ENCODE assay signal across 17 cellular contexts in the genomic region with DNA sequence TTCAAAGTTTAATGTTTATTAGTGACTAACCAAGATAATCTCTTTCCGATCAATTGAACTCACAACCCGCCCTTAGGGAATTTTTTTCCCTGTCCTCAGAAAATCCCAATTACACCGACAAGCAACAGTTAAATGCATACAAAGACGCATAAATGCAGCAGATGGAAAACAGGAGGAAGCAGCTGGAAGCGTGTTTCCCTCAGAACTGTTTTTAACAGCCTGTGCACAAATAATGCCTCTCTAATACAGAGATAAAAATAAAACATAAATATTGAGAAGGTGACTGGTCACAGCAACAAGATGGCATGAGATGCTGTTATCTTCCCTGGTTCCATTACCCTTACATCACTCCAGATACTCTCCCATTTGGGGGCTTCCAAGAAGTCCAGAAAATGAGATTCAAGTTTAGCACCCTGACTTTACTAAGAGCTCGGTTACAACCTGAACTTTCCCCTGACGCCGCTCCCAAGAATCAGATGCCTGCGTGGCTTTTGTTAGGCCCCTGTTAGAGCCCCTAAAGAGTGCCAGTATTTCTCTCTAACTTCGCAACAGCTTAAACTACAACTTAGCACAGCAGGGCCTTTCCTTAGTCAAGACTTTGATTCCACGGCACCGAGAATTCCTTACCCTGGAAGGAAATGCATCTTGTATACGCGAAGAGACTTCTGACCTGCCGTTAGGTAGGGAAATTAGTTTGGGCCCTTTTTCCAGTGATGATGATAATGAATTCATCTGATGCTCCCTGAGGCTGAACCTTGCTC.
"Had no signal": no experiment of that assay in that cellular context is flagged by ENCODE, and none has a peak within 500 bp of the region (broad histone marks: within the 10 kb centered on the region; RNA-seq: fewer than 3 reads in every experiment).

No MANE protein-coding gene starts in this region.

- H3K4me3 Mint-ChIP-seq: activated CD4-positive, alpha-beta memory T cell treated with anti-CD3 and anti-CD28 coated beads, Interleukin-2, amount 10 ng/mL, durations not matched to agents 7 days and 5 days; activated CD4-positive, alpha-beta T cell treated with anti-CD3 and anti-CD28 coated beads for 36 hours; activated naive CD8-positive, alpha-beta T cell; activated T-cell treated with anti-CD3 and anti-CD28 coated beads, Interleukin-2, amount 50 U/mL, for 4 hours; immature natural killer cell; stimulated activated effector memory CD8-positive, alpha-beta T cell treated with anti-CD3 and anti-CD28 coated beads, Interleukin-12 subunit alpha, Interleukin-12 subunit beta, amount 100 ng/mL, for 72 hours; T-helper 17 cell had no signal

- DNase-seq: activated CD4-positive, alpha-beta memory T cell treated with anti-CD3 and anti-CD28 coated beads, Interleukin-2, amount 10 ng/mL, durations not matched to agents 7 days and 5 days; activated CD4-positive, alpha-beta T cell treated with anti-CD3 and anti-CD28 coated beads for 36 hours; activated gamma-delta T cell treated with Interleukin-2 at 50 U/mL for 16 hours; activated T-cell treated with anti-CD3 and anti-CD28 coated beads, Interleukin-2, amount 50 U/mL, for 4 hours; amniotic stem cell; central memory CD4-positive, alpha-beta T cell; colonic mucosa; effector CD8-positive, alpha-beta T cell; foreskin keratinocyte; immature natural killer cell; pancreas; stimulated activated CD4-positive, alpha-beta T cell treated with anti-CD3 and anti-CD28 coated beads, Interleukin-2, amount 100 ng/mL, for 24 hours; T-helper 17 cell; WERI-Rb-1 had no signal

- ATAC-seq: activated CD4-positive, alpha-beta T cell treated with anti-CD3 and anti-CD28 coated beads for 36 hours; activated T-cell treated with anti-CD3 and anti-CD28 coated beads, Interleukin-2, amount 50 U/mL, for 4 hours; foreskin keratinocyte; pancreas; stimulated activated effector memory CD8-positive, alpha-beta T cell treated with anti-CD3 and anti-CD28 coated beads, Interleukin-12 subunit alpha, Interleukin-12 subunit beta, amount 100 ng/mL, for 72 hours; T-helper 17 cell had no signal

- H3K9me3 ChIP-seq: colonic mucosa, pancreas, thoracic aorta had no signal

- FAIRE-seq: pancreas had no signal

- H3K4me1 ChIP-seq: colonic mucosa, pancreas had no signal

- H3K4me3 ChIP-seq: colonic mucosa, pancreas, thoracic aorta had no signal

- H3K9me3 Mint-ChIP-seq: activated CD4-positive, alpha-beta memory T cell treated with anti-CD3 and anti-CD28 coated beads, Interleukin-2, amount 10 ng/mL, durations not matched to agents 7 days and 5 days; activated T-cell treated with anti-CD3 and anti-CD28 coated beads, Interleukin-2, amount 50 U/mL, for 4 hours; stimulated activated effector memory CD8-positive, alpha-beta T cell treated with anti-CD3 and anti-CD28 coated beads, Interleukin-12 subunit alpha, Interleukin-12 subunit beta, amount 100 ng/mL, for 72 hours had no signal

- H3K36me3 ChIP-seq: colonic mucosa, pancreas, thoracic aorta, WERI-Rb-1 had no signal

- H3K27me3 Mint-ChIP-seq: activated CD4-positive, alpha-beta memory T cell treated with anti-CD3 and anti-CD28 coated beads, Interleukin-2, amount 10 ng/mL, durations not matched to agents 7 days and 5 days; activated naive CD8-positive, alpha-beta T cell had no signal

- H3K27me3 ChIP-seq: colonic mucosa, foreskin keratinocyte, pancreas had no signal

- H3K4me1 Mint-ChIP-seq: activated CD4-positive, alpha-beta memory T cell treated with anti-CD3 and anti-CD28 coated beads, Interleukin-2, amount 10 ng/mL, durations not matched to agents 7 days and 5 days; activated CD4-positive, alpha-beta T cell treated with anti-CD3 and anti-CD28 coated beads for 36 hours; immature natural killer cell; stimulated activated effector memory CD8-positive, alpha-beta T cell treated with anti-CD3 and anti-CD28 coated beads, Interleukin-12 subunit alpha, Interleukin-12 subunit beta, amount 100 ng/mL, for 72 hours; T-helper 17 cell had no signal

- H3K36me3 Mint-ChIP-seq: activated naive CD8-positive, alpha-beta T cell; immature natural killer cell; stimulated activated effector memory CD8-positive, alpha-beta T cell treated with anti-CD3 and anti-CD28 coated beads, Interleukin-12 subunit alpha, Interleukin-12 subunit beta, amount 100 ng/mL, for 72 hours had no signal

- H3K27ac ChIP-seq: colonic mucosa, foreskin keratinocyte, pancreas, thoracic aorta, WERI-Rb-1 had no signal

- H3K27ac Mint-ChIP-seq: activated CD4-positive, alpha-beta memory T cell treated with anti-CD3 and anti-CD28 coated beads, Interleukin-2, amount 10 ng/mL, durations not matched to agents 7 days and 5 days; activated CD4-positive, alpha-beta T cell treated with anti-CD3 and anti-CD28 coated beads for 36 hours; activated naive CD8-positive, alpha-beta T cell; stimulated activated effector memory CD8-positive, alpha-beta T cell treated with anti-CD3 and anti-CD28 coated beads, Interleukin-12 subunit alpha, Interleukin-12 subunit beta, amount 100 ng/mL, for 72 hours; T-helper 17 cell had no signal
